Comparison of ENCODE assay signal across 7 cellular contexts in the genomic region with DNA sequence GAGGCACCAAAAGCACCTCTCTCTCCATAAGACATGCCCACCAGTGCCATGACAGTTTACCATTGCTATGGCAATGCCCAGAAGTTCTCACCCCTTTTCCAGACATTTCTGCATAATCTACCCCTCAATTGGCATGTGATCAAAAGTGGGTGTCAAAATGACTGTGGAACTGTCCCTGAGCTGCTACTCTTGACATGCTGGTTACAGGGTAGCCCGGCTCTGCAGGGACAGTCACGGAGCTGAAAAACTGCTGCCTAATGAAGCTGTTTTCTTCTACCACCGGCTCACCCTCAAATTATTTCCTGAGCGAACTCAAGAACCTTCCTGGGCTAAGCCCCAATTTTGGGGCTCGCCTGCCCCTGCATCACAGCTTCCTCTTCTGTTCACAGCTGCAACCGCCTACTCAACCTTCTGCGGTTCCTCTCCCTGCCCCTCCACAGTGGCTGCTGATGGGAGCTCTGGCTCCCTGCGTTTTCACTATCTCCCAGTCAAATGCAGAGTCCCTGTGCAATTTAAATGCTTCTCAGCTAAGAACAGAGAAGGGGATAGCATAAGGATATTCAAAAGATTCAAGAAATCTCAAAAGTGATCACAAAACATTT.
DNase-seq lines count a peak whose midpoint lies in the region; ATAC-seq lines count a peak whose summit lies in the region.

No MANE protein-coding gene starts in this region.

- ATAC-seq in stimulated activated naive B cell treated with anti-CD40 and anti-IgM and Interleukin-4, amounts not matched to agents 10 μg/mL and 1 μg/mL and 100 μg/mL, for 72 hours (replicated peaks), result peak; percentile 94 to 95
- no peak for ATAC-seq in GM18909 (IDR thresholded peaks at IDR 0.05; ENCODE audit: poor library complexity, unreplicated experiment)
- no peak for ATAC-seq in GM19023 (IDR thresholded peaks at IDR 0.05; ENCODE audit: unreplicated experiment)

- peak; percentile 62 for DNase-seq in KG1 (lab: John Stamatoyannopoulos, UW)
- DNase-seq in activated CD4-positive, alpha-beta T cell treated with anti-CD3 and anti-CD28 coated beads for 48 hours, result peak; percentile 46
- peak; percentile 3 for DNase-seq in globus pallidus (ENCODE audit: low spot score)
- peak; percentile 49 for DNase-seq in stimulated activated naive B cell treated with anti-CD40 and anti-IgM and Interleukin-4, amounts not matched to agents 10 μg/mL and 1 μg/mL and 100 μg/mL, for 72 hours
- DNase-seq in COLO829 (ENCODE audit: low spot score), result no peak

- no peaks in the 10 kb centered on the region for H3K36me3 Mint-ChIP-seq in stimulated activated naive B cell treated with anti-CD40 and anti-IgM and Interleukin-4, amounts not matched to agents 10 μg/mL and 1 μg/mL and 100 μg/mL, for 72 hours

- peaks cover 3% of the 10 kb centered on the region in 2 donors for H3K27me3 Mint-ChIP-seq in stimulated activated naive B cell treated with anti-CD40 and anti-IgM and Interleukin-4, amounts not matched to agents 10 μg/mL and 1 μg/mL and 100 μg/mL, for 72 hours

- H3K9me3 Mint-ChIP-seq in stimulated activated naive B cell treated with anti-CD40 and anti-IgM and Interleukin-4, amounts not matched to agents 10 μg/mL and 1 μg/mL and 100 μg/mL, for 72 hours, result no peaks in the 10 kb centered on the region

- H3K27ac Mint-ChIP-seq in stimulated activated naive B cell treated with anti-CD40 and anti-IgM and Interleukin-4, amounts not matched to agents 10 μg/mL and 1 μg/mL and 100 μg/mL, for 72 hours, result peak overlapping the region; percentile 44

- H3K4me3 Mint-ChIP-seq in stimulated activated naive B cell treated with anti-CD40 and anti-IgM and Interleukin-4, amounts not matched to agents 10 μg/mL and 1 μg/mL and 100 μg/mL, for 72 hours, result peak overlapping the region; percentile 25 to 57

- peaks cover 20 to 26% of the 10 kb centered on the region in 2 donors for H3K4me1 Mint-ChIP-seq in stimulated activated naive B cell treated with anti-CD40 and anti-IgM and Interleukin-4, amounts not matched to agents 10 μg/mL and 1 μg/mL and 100 μg/mL, for 72 hours

Comparison
In these comparisons a context has a peak if more than half of its experiments do, and no peak if none do; other contexts are left out.
1. ATAC-seq: peak in stimulated activated naive B cell treated with anti-CD40 and anti-IgM and Interleukin-4, amounts not matched to agents 10 μg/mL and 1 μg/mL and 100 μg/mL, for 72 hours (2 of 2); none in GM18909 (single experiment) and GM19023 (single experiment).